Comparison of ENCODE assay signal across 8 cellular contexts in genomic region chr12:96986883-96987523, GRCh38.
A peak's percentile ranks its signal among the peaks of the same experiment; 100 is the strongest.
DNase-seq lines count a peak whose midpoint lies in the region; ATAC-seq, FAIRE-seq and TF ChIP-seq lines count a peak whose summit lies in the region.

No MANE protein-coding gene starts in this region.

- no peak for TF ChIP-seq POLR2A in stomach (IDR thresholded peaks at IDR 0.05)

- H3K4me3 ChIP-seq in left lung (no peak overlapping the region), stomach (no peak overlapping the region)

- 19 to 34% (median 29%) methylated on average over 2 of the region's 2 CpGs for WGBS in stomach, 5 donors

- in situ Hi-C loops in G401 (cut with HindIII; ENCODE audit: low sequenced_read_pairs) = no loop called here

- H3K27ac ChIP-seq in left lung (no peak overlapping the region), stomach (no peak overlapping the region)

- intact Hi-C loops in left lung (cut with DNase I) = loop anchor here in 1 of 2 donors (10.0 kb wide), 1 partner anchor 402 kb away; no protein-coding TSS in a partner anchor
- intact Hi-C loops in stomach (cut with DNase I; ENCODE audit: low total_unique reads) = loop anchor here (10.0 kb wide), 1 partner anchor 412 kb away; no protein-coding TSS in a partner anchor

- peak in 1 of 2 donors; percentile 34 for TF ChIP-seq CTCF in left lung (IDR thresholded peaks at IDR 0.05)
- TF ChIP-seq CTCF in stomach (IDR thresholded peaks at IDR 0.05) = peak in 2 of 7 experiments; percentile 23 to 27

- H3K36me3 ChIP-seq in left lung (no peaks in the 10 kb centered on the region), stomach (no peaks in the 10 kb centered on the region)

- FAIRE-seq in A204.1 (lab: Jason Lieb, UNC) = peak; percentile 91

- TF ChIP-seq EP300 in stomach (IDR thresholded peaks at IDR 0.05) = no peak

- ATAC-seq in left lung = peak; percentile 58
- ATAC-seq in GM19397 (IDR thresholded peaks at IDR 0.05; ENCODE audit: unreplicated experiment) = no peak

- peaks cover 0 to 9% of the 10 kb centered on the region in 2 donors for H3K4me1 ChIP-seq in left lung
- H3K4me1 ChIP-seq in stomach = peaks cover 6 to 14% (median 11%) of the 10 kb centered on the region in 4 donors

- DNase-seq in G401 (ENCODE audit: low spot score) (peak; percentile 5), NCI-H1694 treated with DMSO at 0.1 percent for 48 hours (lab: John Stamatoyannopoulos, UW) (peak; percentile 26), astrocyte of the hippocampus (ENCODE audit: low read depth, low spot score) (peak; percentile 62), left lung (no peak), stomach (no peak), C1 segment of cervical spinal cord (lab: John Stamatoyannopoulos, UW) (no peak)

- H3K27me3 ChIP-seq in left lung = peaks cover 14 to 35% of the 10 kb centered on the region in 2 donors
- H3K27me3 ChIP-seq in stomach = peaks cover 0 to 22% (median 9%) of the 10 kb centered on the region in 3 donors

- H3K9me3 ChIP-seq in left lung = no peaks in the 10 kb centered on the region
- no peaks in the 10 kb centered on the region for H3K9me3 ChIP-seq in stomach

Comparison
In these comparisons a context has a peak if more than half of its experiments do, and no peak if none do; other contexts are left out.
1. DNase-seq: peak in G401 (single experiment), NCI-H1694 treated with DMSO at 0.1 percent for 48 hours (single experiment) and astrocyte of the hippocampus (single experiment); none in left lung (0 of 2), stomach (single experiment) and C1 segment of cervical spinal cord (0 of 14).